ENCODE assay signal across 30 cellular contexts in the genomic region with DNA sequence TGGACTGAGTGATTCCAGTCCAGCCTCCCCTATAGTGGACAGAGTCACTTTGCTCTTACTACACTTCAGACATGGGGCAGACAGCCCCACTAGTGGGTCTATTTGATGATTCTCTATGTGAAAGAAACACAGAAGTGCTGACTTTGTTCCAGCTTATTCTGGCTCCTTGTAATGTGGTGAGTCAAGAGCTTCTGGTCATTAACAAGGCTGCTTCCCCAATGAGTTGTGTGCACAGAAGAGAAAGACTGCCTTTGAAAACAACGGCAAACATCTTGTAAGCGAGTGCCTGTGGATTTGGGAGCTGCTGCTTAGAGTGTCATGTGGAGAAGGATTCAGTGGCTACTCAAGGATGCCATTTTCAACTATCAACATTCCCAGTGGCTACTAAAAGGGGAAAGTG. TPM values are rescaled to one million over a fixed set of nuclear protein-coding genes. Genes with fewer than 3 reads are reported as not detected.
A peak's percentile ranks its signal among the peaks of the same experiment; 100 is the strongest.
DNase-seq lines count a peak whose midpoint lies in the region; ATAC-seq and TF ChIP-seq lines count a peak whose summit lies in the region.
"Had no signal": no experiment of that assay in that cellular context is flagged by ENCODE, and none has a peak within 500 bp of the region (broad histone marks: within the 10 kb centered on the region; RNA-seq: fewer than 3 reads in every experiment).

No MANE protein-coding gene starts in this region.

- H3K36me3 ChIP-seq in right atrium auricular region = peaks cover 75% of the 10 kb centered on the region
- H3K36me3 ChIP-seq: BE2C had no signal

- 92% methylated on average over 2 of the region's 2 CpGs for WGBS in right cardiac atrium

- no peak overlapping the region for H3K4me3 Mint-ChIP-seq in effector memory CD8-positive, alpha-beta T cell
- no peak overlapping the region for H3K4me3 Mint-ChIP-seq in stimulated activated effector memory CD8-positive, alpha-beta T cell treated with anti-CD3 and anti-CD28 coated beads, Interleukin-12 subunit alpha, Interleukin-12 subunit beta, amount 100 ng/mL, for 72 hours
- no peak overlapping the region for H3K4me3 Mint-ChIP-seq in stimulated activated memory B cell treated with anti-CD40 and anti-IgM and Interleukin-4, amounts not matched to agents 10 μg/mL and 1 μg/mL and 100 μg/mL, for 72 hours
- H3K4me3 Mint-ChIP-seq: activated B cell treated with CpG ODN at 0.5 μM for 24 hours; activated naive CD4-positive, alpha-beta T cell treated with anti-CD3 and anti-CD28 coated beads for 36 hours; neural crest cell had no signal

- H3K4me1 Mint-ChIP-seq in effector memory CD8-positive, alpha-beta T cell (ENCODE audit: low read depth in 2 of 2) = peaks cover 13 to 17% of the 10 kb centered on the region in 2 donors
- H3K4me1 Mint-ChIP-seq in stimulated activated effector memory CD8-positive, alpha-beta T cell treated with anti-CD3 and anti-CD28 coated beads, Interleukin-12 subunit alpha, Interleukin-12 subunit beta, amount 100 ng/mL, for 72 hours = peaks cover 38% of the 10 kb centered on the region
- H3K4me1 Mint-ChIP-seq in stimulated activated memory B cell treated with anti-CD40 and anti-IgM and Interleukin-4, amounts not matched to agents 10 μg/mL and 1 μg/mL and 100 μg/mL, for 72 hours = peaks cover 29% of the 10 kb centered on the region
- H3K4me1 Mint-ChIP-seq: neural crest cell had no signal

- ATAC-seq in right cardiac atrium (no peak), HG03378 (IDR thresholded peaks at IDR 0.05; ENCODE audit: unreplicated experiment) (no peak)
- no peak for ATAC-seq in effector memory CD8-positive, alpha-beta T cell (replicated peaks)
- ATAC-seq in stimulated activated effector memory CD8-positive, alpha-beta T cell treated with anti-CD3 and anti-CD28 coated beads, Interleukin-12 subunit alpha, Interleukin-12 subunit beta, amount 100 ng/mL, for 72 hours = no peak
- no peak for ATAC-seq in stimulated activated memory B cell treated with anti-CD40 and anti-IgM and Interleukin-4, amounts not matched to agents 10 μg/mL and 1 μg/mL and 100 μg/mL, for 72 hours
- ATAC-seq: sciatic nerve had no signal

- DNase-seq in right cardiac atrium = no peak
- DNase-seq in right atrium auricular region (ENCODE audit: low spot score) = no peak
- DNase-seq in SK-MEL-5 (ENCODE audit: low read depth, low spot score) = peak; percentile 2
- DNase-seq in effector memory CD8-positive, alpha-beta T cell = no peak
- DNase-seq in stimulated activated effector memory CD8-positive, alpha-beta T cell treated with anti-CD3 and anti-CD28 coated beads, Interleukin-12 subunit alpha, Interleukin-12 subunit beta, amount 100 ng/mL, for 72 hours (ENCODE audit: low spot score in 2 of 2) = no peak
- DNase-seq in Kasumi-1 (lab: John Stamatoyannopoulos, UW) = no peak
- DNase-seq: activated B cell treated with CpG ODN at 0.5 μM for 24 hours; activated CD4-positive, alpha-beta T cell treated with anti-CD3 and anti-CD28 coated beads, Interleukin-2, amount 50 U/mL, for 48 hours; activated CD8-positive, alpha-beta memory T cell treated with anti-CD3 and anti-CD28 coated beads, Interleukin-2, amount 50 U/mL, for 4 hours; activated naive CD4-positive, alpha-beta T cell treated with anti-CD3 and anti-CD28 coated beads for 36 hours; BE2C; COR-L47; effector CD8-positive, alpha-beta T cell; hypothalamus; mammary epithelial cell; NCI-H1048; NCI-H2107; NCI-H446; NCI-H82; stimulated activated CD4-positive, alpha-beta T cell treated with anti-CD3 and anti-CD28 coated beads, Interleukin-4, amount 100 ng/mL, for 1 hour; transverse colon had no signal

- H3K4me1 ChIP-seq in right cardiac atrium (ENCODE audit: control insufficient read depth, insufficient read depth, low read length) (peaks cover 5% of the 10 kb centered on the region), right atrium auricular region (peaks cover 0 to 18% of the 10 kb centered on the region in 2 donors)
- H3K4me1 ChIP-seq: BE2C, HAP-1, SJSA1, transverse colon had no signal

- no peaks in the 10 kb centered on the region for H3K27me3 ChIP-seq in right cardiac atrium (ENCODE audit: control insufficient read depth, insufficient read depth)
- no peaks in the 10 kb centered on the region for H3K27me3 ChIP-seq in right atrium auricular region
- H3K27me3 ChIP-seq: adrenal gland, BE2C, SJSA1, transverse colon had no signal

- H3K27me3 Mint-ChIP-seq in effector memory CD8-positive, alpha-beta T cell = no peaks in the 10 kb centered on the region
- no peaks in the 10 kb centered on the region for H3K27me3 Mint-ChIP-seq in stimulated activated memory B cell treated with anti-CD40 and anti-IgM and Interleukin-4, amounts not matched to agents 10 μg/mL and 1 μg/mL and 100 μg/mL, for 72 hours
- H3K27me3 Mint-ChIP-seq: activated B cell treated with CpG ODN at 0.5 μM for 24 hours, progenitor cell of endocrine pancreas had no signal

- in situ Hi-C loops in SK-MEL-5 (cut with HindIII; ENCODE audit: low pct_unique_long_range_greater_than_20kb, low sequenced_read_pairs) = no loop called here

- H3K9me3 ChIP-seq in right cardiac atrium (ENCODE audit: control insufficient read depth, low read length) = no peaks in the 10 kb centered on the region
- H3K9me3 ChIP-seq in right atrium auricular region = no peaks in the 10 kb centered on the region
- H3K9me3 ChIP-seq: adrenal gland, BE2C, HAP-1, SJSA1, transverse colon had no signal

- TF ChIP-seq CTCF in right atrium auricular region (IDR thresholded peaks at IDR 0.05) = no peak

- H3K4me3 ChIP-seq in right cardiac atrium (ENCODE audit: low read length) (no peak overlapping the region), right atrium auricular region (no peak overlapping the region)
- H3K4me3 ChIP-seq: adrenal gland, HAP-1, SJSA1, transverse colon had no signal

- intact Hi-C loops in right cardiac atrium (cut with DNase I) = no loop called here

- H3K36me3 Mint-ChIP-seq in effector memory CD8-positive, alpha-beta T cell (ENCODE audit: insufficient read depth) = peaks cover 95% of the 10 kb centered on the region
- peaks cover 100% of the 10 kb centered on the region for H3K36me3 Mint-ChIP-seq in stimulated activated effector memory CD8-positive, alpha-beta T cell treated with anti-CD3 and anti-CD28 coated beads, Interleukin-12 subunit alpha, Interleukin-12 subunit beta, amount 100 ng/mL, for 72 hours
- H3K36me3 Mint-ChIP-seq in stimulated activated memory B cell treated with anti-CD40 and anti-IgM and Interleukin-4, amounts not matched to agents 10 μg/mL and 1 μg/mL and 100 μg/mL, for 72 hours = peaks cover 75% of the 10 kb centered on the region

- no peaks in the 10 kb centered on the region for H3K9me3 Mint-ChIP-seq in effector memory CD8-positive, alpha-beta T cell
- H3K9me3 Mint-ChIP-seq in stimulated activated effector memory CD8-positive, alpha-beta T cell treated with anti-CD3 and anti-CD28 coated beads, Interleukin-12 subunit alpha, Interleukin-12 subunit beta, amount 100 ng/mL, for 72 hours = no peaks in the 10 kb centered on the region
- H3K9me3 Mint-ChIP-seq in stimulated activated memory B cell treated with anti-CD40 and anti-IgM and Interleukin-4, amounts not matched to agents 10 μg/mL and 1 μg/mL and 100 μg/mL, for 72 hours = no peaks in the 10 kb centered on the region
- H3K9me3 Mint-ChIP-seq: activated B cell treated with CpG ODN at 0.5 μM for 24 hours; activated naive CD4-positive, alpha-beta T cell treated with anti-CD3 and anti-CD28 coated beads for 36 hours; neural crest cell had no signal

- H3K27ac ChIP-seq in right cardiac atrium (ENCODE audit: low read length) = peak overlapping the region; percentile 48
- H3K27ac ChIP-seq in right atrium auricular region = no peak overlapping the region
- H3K27ac ChIP-seq: epithelial cell of prostate, SJSA1, transverse colon had no signal

- peak overlapping the region; percentile 65 to 82 for H3K27ac Mint-ChIP-seq in effector memory CD8-positive, alpha-beta T cell
- peak overlapping the region; percentile 77 for H3K27ac Mint-ChIP-seq in stimulated activated effector memory CD8-positive, alpha-beta T cell treated with anti-CD3 and anti-CD28 coated beads, Interleukin-12 subunit alpha, Interleukin-12 subunit beta, amount 100 ng/mL, for 72 hours
- no peak overlapping the region for H3K27ac Mint-ChIP-seq in stimulated activated memory B cell treated with anti-CD40 and anti-IgM and Interleukin-4, amounts not matched to agents 10 μg/mL and 1 μg/mL and 100 μg/mL, for 72 hours
- H3K27ac Mint-ChIP-seq: activated B cell treated with CpG ODN at 0.5 μM for 24 hours; activated naive CD4-positive, alpha-beta T cell treated with anti-CD3 and anti-CD28 coated beads for 36 hours; progenitor cell of endocrine pancreas had no signal

RNA-seq across cellular contexts. Expression of gene RMC1, which starts 39.2 kb away (rescaled TPM):
- total RNA-seq in right cardiac atrium (10 to 100 TPM; 12.2 to 14.6 (median 13.8) TPM), right atrium auricular region (10 to 100 TPM; 17.2 TPM)
- polyA plus RNA-seq in right cardiac atrium = 17.6 TPM
- 32.9 and 38.3 TPM in 2 replicates for total RNA-seq in SK-MEL-5 (2014; rRNA removed; shearing (Covaris generic))
- polyA plus RNA-seq in SK-MEL-5 (2015; cell fraction: cytosol; rRNA removed) = 18.9 and 26.9 TPM in 2 replicates
- 32.9 and 60.8 TPM in 2 replicates for polyA plus RNA-seq in SK-MEL-5 (2015; cell fraction: nucleus; rRNA removed)

RNA-seq across cellular contexts. Expression of gene NPC1, which starts 43.8 kb away (rescaled TPM):
- total RNA-seq in right cardiac atrium (10 to 100 TPM; 13.4 to 22.1 (median 15.7) TPM), right atrium auricular region (10 to 100 TPM; 16.2 to 26.4 TPM)
- 12.8 TPM for polyA plus RNA-seq in right cardiac atrium
- 37.8 and 39.4 TPM in 2 replicates for total RNA-seq in SK-MEL-5 (2014; rRNA removed; shearing (Covaris generic))
- 51.9 and 84.1 TPM in 2 replicates for polyA plus RNA-seq in SK-MEL-5 (2015; cell fraction: cytosol; rRNA removed)
- polyA plus RNA-seq in SK-MEL-5 (2015; cell fraction: nucleus; rRNA removed) = 79.5 and 128 TPM in 2 replicates
